ENCODE assay signal across 1 cellular context in the genomic region with DNA sequence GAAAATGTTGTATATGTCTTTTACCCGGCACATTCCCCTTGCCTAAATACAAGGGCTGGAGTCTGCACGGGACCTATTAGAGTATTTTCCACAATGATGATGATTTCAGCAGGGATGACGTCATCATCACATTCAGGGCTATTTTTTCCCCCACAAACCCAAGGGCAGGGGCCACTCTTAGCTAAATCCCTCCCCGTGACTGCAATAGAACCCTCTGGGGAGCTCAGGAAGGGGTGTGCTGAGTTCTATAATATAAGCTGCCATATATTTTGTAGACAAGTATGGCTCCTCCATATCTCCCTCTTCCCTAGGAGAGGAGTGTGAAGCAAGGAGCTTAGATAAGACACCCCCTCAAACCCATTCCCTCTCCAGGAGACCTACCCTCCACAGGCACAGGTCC.
TF ChIP-seq lines count a peak whose summit lies in the region.

No MANE protein-coding gene starts in this region.

TF ChIP-seq in WTC11, 78 proteins besides CTCF, POLR2A, EP300 and RAD21 (continued from another document):
- TF ChIP-seq, protein P1, sequence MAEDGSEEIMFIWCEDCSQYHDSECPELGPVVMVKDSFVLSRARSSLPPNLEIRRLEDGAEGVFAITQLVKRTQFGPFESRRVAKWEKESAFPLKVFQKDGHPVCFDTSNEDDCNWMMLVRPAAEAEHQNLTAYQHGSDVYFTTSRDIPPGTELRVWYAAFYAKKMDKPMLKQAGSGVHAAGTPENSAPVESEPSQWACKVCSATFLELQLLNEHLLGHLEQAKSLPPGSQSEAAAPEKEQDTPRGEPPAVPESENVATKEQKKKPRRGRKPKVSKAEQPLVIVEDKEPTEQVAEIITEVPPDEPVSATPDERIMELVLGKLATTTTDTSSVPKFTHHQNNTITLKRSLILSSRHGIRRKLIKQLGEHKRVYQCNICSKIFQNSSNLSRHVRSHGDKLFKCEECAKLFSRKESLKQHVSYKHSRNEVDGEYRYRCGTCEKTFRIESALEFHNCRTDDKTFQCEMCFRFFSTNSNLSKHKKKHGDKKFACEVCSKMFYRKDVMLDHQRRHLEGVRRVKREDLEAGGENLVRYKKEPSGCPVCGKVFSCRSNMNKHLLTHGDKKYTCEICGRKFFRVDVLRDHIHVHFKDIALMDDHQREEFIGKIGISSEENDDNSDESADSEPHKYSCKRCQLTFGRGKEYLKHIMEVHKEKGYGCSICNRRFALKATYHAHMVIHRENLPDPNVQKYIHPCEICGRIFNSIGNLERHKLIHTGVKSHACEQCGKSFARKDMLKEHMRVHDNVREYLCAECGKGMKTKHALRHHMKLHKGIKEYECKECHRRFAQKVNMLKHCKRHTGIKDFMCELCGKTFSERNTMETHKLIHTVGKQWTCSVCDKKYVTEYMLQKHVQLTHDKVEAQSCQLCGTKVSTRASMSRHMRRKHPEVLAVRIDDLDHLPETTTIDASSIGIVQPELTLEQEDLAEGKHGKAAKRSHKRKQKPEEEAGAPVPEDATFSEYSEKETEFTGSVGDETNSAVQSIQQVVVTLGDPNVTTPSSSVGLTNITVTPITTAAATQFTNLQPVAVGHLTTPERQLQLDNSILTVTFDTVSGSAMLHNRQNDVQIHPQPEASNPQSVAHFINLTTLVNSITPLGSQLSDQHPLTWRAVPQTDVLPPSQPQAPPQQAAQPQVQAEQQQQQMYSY (CRISPR knock-in tag; IDR thresholded peaks at IDR 0.05): no peak
- TF ChIP-seq NR1H2 (CRISPR knock-in tag; IDR thresholded peaks at IDR 0.05): no peak
- TF ChIP-seq TCF7 (CRISPR knock-in tag; IDR thresholded peaks at IDR 0.05; ENCODE audit: low read depth): no peak
- TF ChIP-seq JAZF1 (CRISPR knock-in tag; IDR thresholded peaks at IDR 0.05): no peak
- no peak for TF ChIP-seq ZNF219 (CRISPR knock-in tag; IDR thresholded peaks at IDR 0.05; ENCODE audit: borderline replicate concordance)
- TF ChIP-seq, protein P2, sequence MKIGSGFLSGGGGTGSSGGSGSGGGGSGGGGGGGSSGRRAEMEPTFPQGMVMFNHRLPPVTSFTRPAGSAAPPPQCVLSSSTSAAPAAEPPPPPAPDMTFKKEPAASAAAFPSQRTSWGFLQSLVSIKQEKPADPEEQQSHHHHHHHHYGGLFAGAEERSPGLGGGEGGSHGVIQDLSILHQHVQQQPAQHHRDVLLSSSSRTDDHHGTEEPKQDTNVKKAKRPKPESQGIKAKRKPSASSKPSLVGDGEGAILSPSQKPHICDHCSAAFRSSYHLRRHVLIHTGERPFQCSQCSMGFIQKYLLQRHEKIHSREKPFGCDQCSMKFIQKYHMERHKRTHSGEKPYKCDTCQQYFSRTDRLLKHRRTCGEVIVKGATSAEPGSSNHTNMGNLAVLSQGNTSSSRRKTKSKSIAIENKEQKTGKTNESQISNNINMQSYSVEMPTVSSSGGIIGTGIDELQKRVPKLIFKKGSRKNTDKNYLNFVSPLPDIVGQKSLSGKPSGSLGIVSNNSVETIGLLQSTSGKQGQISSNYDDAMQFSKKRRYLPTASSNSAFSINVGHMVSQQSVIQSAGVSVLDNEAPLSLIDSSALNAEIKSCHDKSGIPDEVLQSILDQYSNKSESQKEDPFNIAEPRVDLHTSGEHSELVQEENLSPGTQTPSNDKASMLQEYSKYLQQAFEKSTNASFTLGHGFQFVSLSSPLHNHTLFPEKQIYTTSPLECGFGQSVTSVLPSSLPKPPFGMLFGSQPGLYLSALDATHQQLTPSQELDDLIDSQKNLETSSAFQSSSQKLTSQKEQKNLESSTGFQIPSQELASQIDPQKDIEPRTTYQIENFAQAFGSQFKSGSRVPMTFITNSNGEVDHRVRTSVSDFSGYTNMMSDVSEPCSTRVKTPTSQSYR (CRISPR knock-in tag; IDR thresholded peaks at IDR 0.05): no peak
- TF ChIP-seq MXD4 (CRISPR knock-in tag; IDR thresholded peaks at IDR 0.05; ENCODE audit: borderline replicate concordance): no peak
- no peak for TF ChIP-seq NFYB (CRISPR knock-in tag; conservative IDR thresholded peaks at IDR 0.05; ENCODE audit: low read depth)
- TF ChIP-seq, protein P3, sequence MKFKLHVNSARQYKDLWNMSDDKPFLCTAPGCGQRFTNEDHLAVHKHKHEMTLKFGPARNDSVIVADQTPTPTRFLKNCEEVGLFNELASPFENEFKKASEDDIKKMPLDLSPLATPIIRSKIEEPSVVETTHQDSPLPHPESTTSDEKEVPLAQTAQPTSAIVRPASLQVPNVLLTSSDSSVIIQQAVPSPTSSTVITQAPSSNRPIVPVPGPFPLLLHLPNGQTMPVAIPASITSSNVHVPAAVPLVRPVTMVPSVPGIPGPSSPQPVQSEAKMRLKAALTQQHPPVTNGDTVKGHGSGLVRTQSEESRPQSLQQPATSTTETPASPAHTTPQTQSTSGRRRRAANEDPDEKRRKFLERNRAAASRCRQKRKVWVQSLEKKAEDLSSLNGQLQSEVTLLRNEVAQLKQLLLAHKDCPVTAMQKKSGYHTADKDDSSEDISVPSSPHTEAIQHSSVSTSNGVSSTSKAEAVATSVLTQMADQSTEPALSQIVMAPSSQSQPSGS (CRISPR knock-in tag; IDR thresholded peaks at IDR 0.05; ENCODE audit: borderline replicate concordance, low read depth): no peak
- TF ChIP-seq RELA (CRISPR knock-in tag; IDR thresholded peaks at IDR 0.05; ENCODE audit: borderline replicate concordance): no peak
- no peak for TF ChIP-seq SMAD3 (CRISPR knock-in tag; IDR thresholded peaks at IDR 0.05; ENCODE audit: borderline replicate concordance)
